ENCODE assay signal across 8 cellular contexts in genomic region chr9:70411930-70412677, GRCh38. TPM values are rescaled to one million over a fixed set of nuclear protein-coding genes. Genes with fewer than 3 reads are reported as not detected.
DNase-seq lines count a peak whose midpoint lies in the region; ATAC-seq and TF ChIP-seq lines count a peak whose summit lies in the region.

No MANE protein-coding gene starts in this region.

- no peaks in the 10 kb centered on the region for H3K9me2 ChIP-seq in Karpas-422 (replicated peaks; ENCODE audit: insufficient read depth, low read length)

- WGBS in adrenal gland, 4 donors: 0 to 1% (median 0%) methylated on average over 14 to 34 of the region's 34 CpGs

- no peak overlapping the region for H2AFZ ChIP-seq in Karpas-422 (ENCODE audit: low read length)

- ATAC-seq in HG03095 (IDR thresholded peaks at IDR 0.05; ENCODE audit: unreplicated experiment): peak; percentile 15
- ATAC-seq in left ventricle myocardium superior: peak; percentile 60

- no peak overlapping the region for H3K9ac ChIP-seq in Karpas-422 (ENCODE audit: low read length)

- H3K79me2 ChIP-seq in Karpas-422 (ENCODE audit: low read length): no peaks in the 10 kb centered on the region

- H3K27ac ChIP-seq in adrenal gland (peak overlapping the region; percentile 99 to 100 (median 99)), Karpas-422 (ENCODE audit: low read length) (no peak overlapping the region)

- H3K4me1 ChIP-seq in adrenal gland (replicated peaks in 1 of 2) (peaks cover 28 to 62% of the 10 kb centered on the region in 2 donors), Karpas-422 (ENCODE audit: low read length) (peaks cover 5% of the 10 kb centered on the region)

- H3K27me3 ChIP-seq in adrenal gland (no peaks in the 10 kb centered on the region), Karpas-422 (ENCODE audit: low read length) (no peaks in the 10 kb centered on the region)

- H3K4me3 ChIP-seq in adrenal gland (peak overlapping the region; percentile 66 to 99 (median 87)), Karpas-422 (ENCODE audit: low read length) (no peak overlapping the region)

- no peak overlapping the region for H3K4me2 ChIP-seq in Karpas-422 (ENCODE audit: low read depth, low read length, poor library complexity, severe bottlenecking)

- DNase-seq in DMS153 (lab: John Stamatoyannopoulos, UW) (peak; percentile 63), DMS153 treated with DMSO at 0.1 percent for 48 hours (lab: John Stamatoyannopoulos, UW; ENCODE audit: unreplicated experiment) (no peak), SW 1271 (lab: John Stamatoyannopoulos, UW) (peak; percentile 64 to 84), adrenal gland (peak; percentile 75 to 90 (median 81)), left ventricle myocardium superior (peak; percentile 79), renal cortical epithelial cell (ENCODE audit: low read depth) (peak; percentile 88), Karpas-422 (no peak)

- no peak for TF ChIP-seq CTCF in adrenal gland (IDR thresholded peaks at IDR 0.05)

- intact Hi-C loops in adrenal gland (cut with DNase I) (loop anchor here (5.0 to 10.0 kb wide), 3 partner anchors 70 to 193 kb away; no protein-coding TSS in a partner anchor), left ventricle myocardium superior (cut with micrococcal nuclease) (loop anchor here (5.0 to 10.0 kb wide), 2 partner anchors 70 to 183 kb away; no protein-coding TSS in a partner anchor)

- H3K36me3 ChIP-seq in adrenal gland (replicated peaks in 1 of 2) (no peaks in the 10 kb centered on the region), Karpas-422 (ENCODE audit: insufficient read depth, low read length) (no peaks in the 10 kb centered on the region)

- H4K20me1 ChIP-seq in Karpas-422 (ENCODE audit: insufficient read depth, low read depth, low read length): no peaks in the 10 kb centered on the region

- H3K9me3 ChIP-seq in adrenal gland (replicated peaks in 1 of 3): no peaks in the 10 kb centered on the region
- H3K9me3 ChIP-seq in Karpas-422 (ENCODE audit: low read length): no peaks in the 10 kb centered on the region

- TF ChIP-seq POLR2A in adrenal gland (IDR thresholded peaks at IDR 0.05): peak; percentile 51 to 70

RNA-seq across cellular contexts. Expression of gene KLF9, which starts 2.4 kb away (rescaled TPM):
- total RNA-seq in adrenal gland (10 to 100 TPM; 34.3 to 80.7 (median 45.3) TPM), left ventricle myocardium superior (54.9 TPM), renal cortical epithelial cell (20.7 and 30.9 TPM in 2 replicates)
- polyA plus RNA-seq in adrenal gland: 10 to 100 TPM; 16.8 to 34.1 (median 17.1) TPM
- total RNA-seq in Karpas-422 (2014; rRNA removed; shearing (Covaris generic); ENCODE audit: low replicate concordance): 0.04 TPM in 1 of 2 replicates, not detected in the other

Comparison
In these comparisons a context has a peak if more than half of its experiments do, and no peak if none do; other contexts are left out.
1. DNase-seq: peak in DMS153 (single experiment), SW 1271 (2 of 2), adrenal gland (7 of 7), left ventricle myocardium superior (single experiment) and renal cortical epithelial cell (single experiment); none in DMS153 treated with DMSO at 0.1 percent for 48 hours (single experiment) and Karpas-422 (single experiment).
2. RNA of gene KLF9, which starts 2.4 kb away (total RNA-seq): 54.9 TPM in left ventricle myocardium superior (single experiment), 34.3 to 80.7 TPM in adrenal gland and 20.7 to 30.9 TPM in renal cortical epithelial cell; 0.04 TPM in Karpas-422; every median in the first group is over 10 times any median in the second.